Comparison of ENCODE assay signal across 8 cellular contexts in genomic region chr11:61899146-61899841, GRCh38. TPM values are rescaled to one million over a fixed set of nuclear protein-coding genes. Genes with fewer than 3 reads are reported as not detected.
A peak's percentile ranks its signal among the peaks of the same experiment; 100 is the strongest.
DNase-seq lines count a peak whose midpoint lies in the region; ATAC-seq and TF ChIP-seq lines count a peak whose summit lies in the region.

No MANE protein-coding gene starts in this region.

- H3K79me2 ChIP-seq in HCT116 (ENCODE audit: insufficient read depth, low read length), result no peaks in the 10 kb centered on the region

- H3K9me2 ChIP-seq in HCT116 (ENCODE audit: insufficient read depth), result no peaks in the 10 kb centered on the region

- H3K27me3 ChIP-seq in HCT116 (ENCODE audit: insufficient read depth, low read length) (no peaks in the 10 kb centered on the region), heart left ventricle (no peaks in the 10 kb centered on the region)

- no peaks in the 10 kb centered on the region for H3K9me3 Mint-ChIP-seq in activated naive CD8-positive, alpha-beta T cell treated with anti-CD3 and anti-CD28 coated beads, Interleukin-2, amount 10 ng/mL, durations not matched to agents 7 days and 5 days

- H3K4me3 ChIP-seq in HCT116 (replicated peaks in 1 of 2; ENCODE audit: low read depth in 1 of 2, low read length in 2 of 2), result no peak overlapping the region
- no peak overlapping the region for H3K4me3 ChIP-seq in heart left ventricle

- H3K27ac Mint-ChIP-seq in activated naive CD8-positive, alpha-beta T cell treated with anti-CD3 and anti-CD28 coated beads, Interleukin-2, amount 10 ng/mL, durations not matched to agents 7 days and 5 days, result peak overlapping the region; percentile 37

- H2AFZ ChIP-seq in HCT116 (ENCODE audit: low read depth, low read length, poor library complexity, severe bottlenecking), result no peak overlapping the region

- peaks cover 5% of the 10 kb centered on the region for H3K4me1 Mint-ChIP-seq in activated naive CD8-positive, alpha-beta T cell treated with anti-CD3 and anti-CD28 coated beads, Interleukin-2, amount 10 ng/mL, durations not matched to agents 7 days and 5 days

- no peak overlapping the region for H3K4me3 Mint-ChIP-seq in activated naive CD8-positive, alpha-beta T cell treated with anti-CD3 and anti-CD28 coated beads, Interleukin-2, amount 10 ng/mL, durations not matched to agents 7 days and 5 days

- POLR2A ChIA-PET in HCT116 (lab: Charles Lee), result interaction anchor here (2.0 to 3.7 kb wide), 3 partner anchors 48 to 64 kb away, joined by 10 to 17 read pairs (median 11); partner anchors contain the start of gene BEST1
- POLR2A ChIA-PET in activated naive CD8-positive, alpha-beta T cell treated with anti-CD3 and anti-CD28 coated beads, Interleukin-2, amount 10 ng/mL, durations not matched to agents 7 days and 5 days (lab: Charles Lee), result interaction anchor here (1.3 to 1.4 kb wide), 2 partner anchors 183 to 213 kb away, joined by 3 to 5 read pairs; no protein-coding TSS in a partner anchor

- RAD21 ChIA-PET in HCT116 (lab: Charles Lee; ENCODE audit: low non-redundant PET in 1 of 2, low total read pairs in 2 of 2, uncharacterized antibody in 2 of 2, unreplicated experiment in 2 of 2), result interaction anchor here (1.3 to 2.9 kb wide), 8 partner anchors 48 to 209 kb away, joined by 3 to 19 read pairs (median 11); no protein-coding TSS in a partner anchor

- H3K36me3 ChIP-seq in HCT116 (ENCODE audit: control insufficient read depth in 1 of 2, insufficient read depth in 2 of 2, low read length in 2 of 2) (0 out of 4 replicates have a peak, but pooled peaks cover 0 to 3% of the 10 kb centered on the region in 2 experiments), heart left ventricle (peaks cover 0 to 64% (median 3%) of the 10 kb centered on the region in 9 donors)

- intact Hi-C loops in HCT116 (cut with micrococcal nuclease), result loop anchor here (1.0 to 5.0 kb wide), 6 partner anchors 48 to 209 kb away; no protein-coding TSS in a partner anchor
- intact Hi-C loops in heart left ventricle (cut with DNase I), result loop anchor here (1.0 to 5.0 kb wide), 10 partner anchors 48 to 208 kb away; no protein-coding TSS in a partner anchor

- no peaks in the 10 kb centered on the region for H3K36me3 Mint-ChIP-seq in activated naive CD8-positive, alpha-beta T cell treated with anti-CD3 and anti-CD28 coated beads, Interleukin-2, amount 10 ng/mL, durations not matched to agents 7 days and 5 days

- H3K4me2 ChIP-seq in HCT116 (ENCODE audit: low read length), result no peak overlapping the region

- peak; percentile 97 to 100 (median 100) for TF ChIP-seq CTCF in HCT116 (IDR thresholded peaks at IDR 0.05 in 2 of 3, conservative IDR thresholded peaks at IDR 0.05 in 1 of 3; ENCODE audit: borderline replicate concordance in 1 of 3, insufficient read depth in 1 of 3, low read depth in 2 of 3, low read length in 2 of 3)
- peak; percentile 99 to 100 (median 100) for TF ChIP-seq CTCF in heart left ventricle (IDR thresholded peaks at IDR 0.05)

- BruUV-seq in HCT116 (replicated peaks; lab: Mats Ljungman, UMichigan), result no TSS peak

- peak; percentile 90 for ATAC-seq in HCT116
- peak; percentile 90 for ATAC-seq in activated naive CD8-positive, alpha-beta T cell treated with anti-CD3 and anti-CD28 coated beads, Interleukin-2, amount 10 ng/mL, durations not matched to agents 7 days and 5 days (ENCODE audit: low read depth)
- peak; percentile 70 to 85 (median 81) for ATAC-seq in heart left ventricle
- ATAC-seq in HG02588 (IDR thresholded peaks at IDR 0.05; ENCODE audit: unreplicated experiment), result no peak

- CTCF ChIA-PET in HCT116 (lab: Charles Lee), result interaction anchor here (0.6 to 8.6 kb wide), 28 partner anchors 9 to 213 kb away, joined by 3 to 162 read pairs (median 4); partner anchors contain the start of gene BEST1

- no peak overlapping the region for H3K9ac ChIP-seq in HCT116 (ENCODE audit: low read length)

- TF ChIP-seq POLR2A in HCT116 (IDR thresholded peaks at IDR 0.05; ENCODE audit: borderline replicate concordance, extremely low read depth, insufficient read depth, insufficient read length) (no peak), heart left ventricle (IDR thresholded peaks at IDR 0.05) (no peak)

- H3K4me1 ChIP-seq in HCT116 (ENCODE audit: control insufficient read depth in 1 of 2, insufficient read depth in 2 of 2, low read length in 2 of 2) (0 out of 4 replicates have a peak, but pooled peaks cover 0 to 3% of the 10 kb centered on the region in 2 experiments), heart left ventricle (peaks cover 0 to 22% (median 3%) of the 10 kb centered on the region in 12 donors)

- H3K27ac ChIP-seq in HCT116 (ENCODE audit: low read depth, low read length) (no peak overlapping the region), heart left ventricle (peak overlapping the region in 5 of 12 donors; percentile 2 to 36 (median 11))

- H4K20me1 ChIP-seq in HCT116 (ENCODE audit: insufficient read depth), result no peaks in the 10 kb centered on the region

- peak; percentile 95 for TF ChIP-seq RAD21 in HCT116 (IDR thresholded peaks at IDR 0.05; ENCODE audit: low read depth)

- DNase-seq in EL (peak; percentile 70), HCT116 (ENCODE audit: low read depth, low spot score) (peak; percentile 36), NCI-H1417 treated with DMSO at 0.1 percent for 48 hours (lab: John Stamatoyannopoulos, UW) (peak; percentile 22), T follicular helper cell (ENCODE audit: low read depth) (peak; percentile 91), heart left ventricle (peak; percentile 72 to 93 (median 83)), retina (peak; percentile 91)
- DNase-seq in activated naive CD8-positive, alpha-beta T cell treated with anti-CD3 and anti-CD28 coated beads, Interleukin-2, amount 10 ng/mL, durations not matched to agents 7 days and 5 days, result peak; percentile 94

- H3K9me3 ChIP-seq in HCT116 (ENCODE audit: control insufficient read depth in 1 of 2, insufficient read depth in 1 of 2, low read depth in 1 of 2, low read length in 2 of 2) (no peaks in the 10 kb centered on the region), heart left ventricle (no peaks in the 10 kb centered on the region)

- H3K27me3 Mint-ChIP-seq in activated naive CD8-positive, alpha-beta T cell treated with anti-CD3 and anti-CD28 coated beads, Interleukin-2, amount 10 ng/mL, durations not matched to agents 7 days and 5 days, result peaks cover 5% of the 10 kb centered on the region

- 40 to 63% (median 48%) methylated on average over 15 to 27 of the region's 27 CpGs for WGBS in heart left ventricle, 4 donors

TF ChIP-seq in HCT116, 20 proteins besides CTCF, POLR2A, EP300 and RAD21:
- TF ChIP-seq EZH2 (IDR thresholded peaks at IDR 0.05) (no peak), YY1 (IDR thresholded peaks at IDR 0.05; ENCODE audit: extremely low read depth, insufficient replicate concordance, low read depth, low read length) (peak; percentile 25)

RNA-seq across cellular contexts. Expression of gene FADS3, which starts 7.9 kb away (rescaled TPM):
- total RNA-seq in HCT116 (2021; ENCODE audit: unreplicated experiment) (65.8 TPM), heart left ventricle (100 to 1,000 TPM in 3 of 9 donors, 10 to 100 TPM in 6; 53.2 to 147 (median 79.6) TPM)
- 59.1 and 69.4 TPM in 2 replicates for polyA plus RNA-seq in HCT116 (2012)
- 1 to 10 TPM; 4.7 TPM for total RNA-seq in activated naive CD8-positive, alpha-beta T cell treated with anti-CD3 and anti-CD28 coated beads, Interleukin-2, amount 10 ng/mL, durations not matched to agents 7 days and 5 days
- 100 to 1,000 TPM in 1 of 2 donors, 10 to 100 TPM in 1; 65.6 to 237 TPM for polyA plus RNA-seq in heart left ventricle

RNA-seq across cellular contexts. Expression of gene RAB3IL1, which starts 18.1 kb away (rescaled TPM):
- total RNA-seq in HCT116 (2021; ENCODE audit: unreplicated experiment) (18.1 TPM), heart left ventricle (10 to 100 TPM in 3 of 9 donors, 1 to 10 TPM in 6; 4.7 to 22.0 (median 7.7) TPM)
- polyA plus RNA-seq in HCT116 (2012), result 13.2 and 13.7 TPM in 2 replicates
- total RNA-seq in activated naive CD8-positive, alpha-beta T cell treated with anti-CD3 and anti-CD28 coated beads, Interleukin-2, amount 10 ng/mL, durations not matched to agents 7 days and 5 days, result 1 to 10 TPM in 1 of 2 experiments, under 1 TPM in 1; 0.28 to 1.6 TPM
- 1 to 10 TPM; 6.0 to 7.5 TPM for polyA plus RNA-seq in heart left ventricle

RNA-seq across cellular contexts. Expression of gene BEST1, which starts 50.9 kb away (rescaled TPM):
- 2.3 TPM for total RNA-seq in HCT116 (2021; ENCODE audit: unreplicated experiment)
- polyA plus RNA-seq in HCT116 (2012), result 5.8 and 7.7 TPM in 2 replicates
- total RNA-seq in activated naive CD8-positive, alpha-beta T cell treated with anti-CD3 and anti-CD28 coated beads, Interleukin-2, amount 10 ng/mL, durations not matched to agents 7 days and 5 days, result under 1 TPM; 0.20 to 0.30 TPM
- 1 to 10 TPM in 4 of 9 donors, under 1 TPM in 5; 0.64 to 4.4 (median 0.94) TPM for total RNA-seq in heart left ventricle
- polyA plus RNA-seq in heart left ventricle, result 1 to 10 TPM; 2.1 to 2.8 TPM

Comparison
In these comparisons a context has a peak if more than half of its experiments do, and no peak if none do; other contexts are left out.
1. DNase-seq: peak in every context shown above with its lines; median percentile 94 in activated naive CD8-positive, alpha-beta T cell treated with anti-CD3 and anti-CD28 coated beads, Interleukin-2, amount 10 ng/mL, durations not matched to agents 7 days and 5 days; 91 in T follicular helper cell; 91 in retina; 83 in heart left ventricle; 70 in EL; 36 in HCT116; 22 in NCI-H1417 treated with DMSO at 0.1 percent for 48 hours.
2. RNA of gene FADS3, which starts 7.9 kb away (total RNA-seq): 53.2 to 147 TPM in heart left ventricle and 65.8 TPM in HCT116 (single experiment); 4.7 TPM in activated naive CD8-positive, alpha-beta T cell treated with anti-CD3 and anti-CD28 coated beads, Interleukin-2, amount 10 ng/mL, durations not matched to agents 7 days and 5 days; every median in the first group is over 4 times any median in the second.